ENCODE assay signal across 1 cellular context in the genomic region with DNA sequence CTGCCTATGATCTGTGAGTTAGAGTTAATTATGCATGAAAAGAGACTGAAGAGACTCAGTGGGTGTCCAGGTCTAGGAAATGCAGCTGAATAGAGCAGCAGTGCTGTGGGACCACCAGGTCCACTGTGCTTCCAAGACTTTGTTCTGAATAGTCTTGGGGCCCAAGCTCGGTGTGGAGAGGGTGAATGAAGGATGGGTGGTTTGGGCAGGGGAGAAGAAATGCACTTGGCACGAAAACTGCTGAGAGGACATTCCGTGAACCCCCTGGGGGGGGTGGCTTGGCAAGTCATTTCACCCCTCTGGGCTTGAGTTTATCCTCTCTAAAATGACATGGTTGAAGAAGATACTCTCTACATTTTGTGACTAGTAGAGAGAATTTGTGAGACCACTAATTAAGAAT.
A peak's percentile ranks its signal among the peaks of the same experiment; 100 is the strongest.
TF ChIP-seq lines count a peak whose summit lies in the region.

No MANE protein-coding gene starts in this region.

TF ChIP-seq in K562, 482 proteins besides CTCF, POLR2A, EP300 and RAD21:
- TF ChIP-seq, protein P1, sequence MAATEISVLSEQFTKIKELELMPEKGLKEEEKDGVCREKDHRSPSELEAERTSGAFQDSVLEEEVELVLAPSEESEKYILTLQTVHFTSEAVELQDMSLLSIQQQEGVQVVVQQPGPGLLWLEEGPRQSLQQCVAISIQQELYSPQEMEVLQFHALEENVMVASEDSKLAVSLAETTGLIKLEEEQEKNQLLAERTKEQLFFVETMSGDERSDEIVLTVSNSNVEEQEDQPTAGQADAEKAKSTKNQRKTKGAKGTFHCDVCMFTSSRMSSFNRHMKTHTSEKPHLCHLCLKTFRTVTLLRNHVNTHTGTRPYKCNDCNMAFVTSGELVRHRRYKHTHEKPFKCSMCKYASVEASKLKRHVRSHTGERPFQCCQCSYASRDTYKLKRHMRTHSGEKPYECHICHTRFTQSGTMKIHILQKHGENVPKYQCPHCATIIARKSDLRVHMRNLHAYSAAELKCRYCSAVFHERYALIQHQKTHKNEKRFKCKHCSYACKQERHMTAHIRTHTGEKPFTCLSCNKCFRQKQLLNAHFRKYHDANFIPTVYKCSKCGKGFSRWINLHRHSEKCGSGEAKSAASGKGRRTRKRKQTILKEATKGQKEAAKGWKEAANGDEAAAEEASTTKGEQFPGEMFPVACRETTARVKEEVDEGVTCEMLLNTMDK (IDR thresholded peaks at IDR 0.05; ENCODE audit: borderline replicate concordance, insufficient read depth, low read depth, low read length, poor library complexity, severe bottlenecking), result no peak
- TF ChIP-seq ZNF316 (IDR thresholded peaks at IDR 0.05), result peak; percentile 19; the same call in 1 of the 2 replicates
